Comparison of ENCODE assay signal across 7 cellular contexts in the genomic region with DNA sequence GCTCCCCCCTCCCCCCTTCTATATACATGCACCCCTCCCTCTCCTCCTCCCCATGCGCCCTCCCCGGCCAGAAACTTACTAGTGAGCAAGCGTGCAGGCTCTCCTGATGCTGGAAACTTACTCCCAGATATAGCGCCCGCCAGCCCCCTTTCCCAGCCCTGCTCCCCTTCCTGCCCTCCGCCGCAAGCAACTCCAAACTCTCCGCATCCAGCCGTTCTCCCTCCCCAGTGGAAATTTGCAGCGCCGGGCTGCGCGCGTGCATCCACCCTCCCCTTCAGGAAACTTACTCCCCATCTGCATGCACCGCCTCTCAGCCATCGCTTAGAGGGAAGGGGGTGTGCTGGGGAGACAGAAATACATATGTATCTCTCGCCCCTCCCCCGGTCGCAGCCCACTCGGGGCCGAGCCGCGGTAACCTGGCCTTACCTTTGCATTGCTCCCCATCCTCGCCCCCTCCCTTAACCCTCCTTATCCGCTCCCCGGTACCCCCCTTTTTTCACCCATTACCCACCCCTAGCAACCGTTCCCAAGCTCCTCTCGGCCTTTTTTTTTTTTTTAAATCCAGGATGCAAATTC. TPM values are rescaled to one million over a fixed set of nuclear protein-coding genes. Genes with fewer than 3 reads are reported as not detected.
DNase-seq lines count a peak whose midpoint lies in the region; ATAC-seq and TF ChIP-seq lines count a peak whose summit lies in the region.

A gene with protein sequence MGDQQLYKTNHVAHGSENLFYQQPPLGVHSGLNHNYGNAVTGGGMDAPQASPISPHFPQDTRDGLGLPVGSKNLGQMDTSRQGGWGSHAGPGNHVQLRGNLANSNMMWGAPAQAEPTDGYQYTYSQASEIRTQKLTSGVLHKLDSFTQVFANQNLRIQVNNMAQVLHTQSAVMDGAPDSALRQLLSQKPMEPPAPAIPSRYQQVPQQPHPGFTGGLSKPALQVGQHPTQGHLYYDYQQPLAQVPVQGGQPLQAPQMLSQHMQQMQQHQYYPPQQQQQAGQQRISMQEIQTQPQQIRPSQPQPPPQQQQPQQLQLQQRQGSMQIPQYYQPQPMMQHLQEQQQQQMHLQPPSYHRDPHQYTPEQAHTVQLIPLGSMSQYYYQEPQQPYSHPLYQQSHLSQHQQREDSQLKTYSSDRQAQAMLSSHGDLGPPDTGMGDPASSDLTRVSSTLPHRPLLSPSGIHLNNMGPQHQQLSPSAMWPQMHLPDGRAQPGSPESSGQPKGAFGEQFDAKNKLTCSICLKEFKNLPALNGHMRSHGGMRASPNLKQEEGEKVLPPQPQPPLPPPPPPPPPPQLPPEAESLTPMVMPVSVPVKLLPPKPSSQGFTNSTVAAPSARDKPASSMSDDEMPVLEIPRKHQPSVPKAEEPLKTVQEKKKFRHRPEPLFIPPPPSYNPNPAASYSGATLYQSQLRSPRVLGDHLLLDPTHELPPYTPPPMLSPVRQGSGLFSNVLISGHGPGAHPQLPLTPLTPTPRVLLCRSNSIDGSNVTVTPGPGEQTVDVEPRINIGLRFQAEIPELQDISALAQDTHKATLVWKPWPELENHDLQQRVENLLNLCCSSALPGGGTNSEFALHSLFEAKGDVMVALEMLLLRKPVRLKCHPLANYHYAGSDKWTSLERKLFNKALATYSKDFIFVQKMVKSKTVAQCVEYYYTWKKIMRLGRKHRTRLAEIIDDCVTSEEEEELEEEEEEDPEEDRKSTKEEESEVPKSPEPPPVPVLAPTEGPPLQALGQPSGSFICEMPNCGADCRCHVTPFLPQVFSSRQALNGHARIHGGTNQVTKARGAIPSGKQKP (N-terminal part only) (minus strand): TSS at position 332 of the 576 bp plus-strand sequence. CDS start 182,336 bp downstream, outside the sequence.

- H3K27me3 ChIP-seq in Loucy (ENCODE audit: insufficient read depth, low read length, poor library complexity, severe bottlenecking) (no peaks in the 10 kb centered on the region), gastroesophageal sphincter (no peaks in the 10 kb centered on the region), neuronal stem cell (ENCODE audit: control insufficient read depth in 3 of 3, insufficient read depth in 3 of 3, low read depth in 1 of 3, low read length in 3 of 3) (no peaks in the 10 kb centered on the region), uterus (no peaks in the 10 kb centered on the region)

- H2BK5ac ChIP-seq in neuronal stem cell (ENCODE audit: low read length), result peak within 1 kb of the TSS; percentile 100

- peaks cover 3% of the 10 kb centered on the region for H3K36me3 Mint-ChIP-seq in activated naive CD4-positive, alpha-beta T cell treated with anti-CD3 and anti-CD28 coated beads for 36 hours (ENCODE audit: low read depth)

- peak within 1 kb of the TSS; percentile 100 for H2BK120ac ChIP-seq in neuronal stem cell (ENCODE audit: low read depth, low read length)

- H2BK12ac ChIP-seq in neuronal stem cell (ENCODE audit: low read length), result peak within 1 kb of the TSS; percentile 93

- TF ChIP-seq CTCF in Loucy (conservative IDR thresholded peaks at IDR 0.05; ENCODE audit: low read length) (no peak), RWPE1 (conservative IDR thresholded peaks at IDR 0.05; ENCODE audit: low read depth) (no peak), gastroesophageal sphincter (IDR thresholded peaks at IDR 0.05) (no peak), uterus (IDR thresholded peaks at IDR 0.05) (no peak)

- CTCF ChIA-PET in RWPE1 (lab: Yijun Ruan, JAX), result no interaction called here
- CTCF ChIA-PET in activated naive CD4-positive, alpha-beta T cell treated with anti-CD3 and anti-CD28 coated beads for 36 hours (lab: Charles Lee), result interaction anchor here (0.9 to 2.8 kb wide), 2 partner anchors 80 to 96 kb away, joined by 3 to 14 read pairs; no protein-coding TSS in a partner anchor

- peaks cover 25% of the 10 kb centered on the region for H4K20me1 ChIP-seq in Loucy (ENCODE audit: insufficient read depth, low read length, poor library complexity, severe bottlenecking)

- H3K27ac ChIP-seq in RWPE1 (peak within 1 kb of the TSS; percentile 98), gastroesophageal sphincter (peak within 1 kb of the TSS; percentile 56 to 95 (median 89)), neuronal stem cell (replicated peaks; ENCODE audit: low read length) (peak within 1 kb of the TSS; percentile 98), uterus (peak within 1 kb of the TSS; percentile 83 to 93)

- H3K4ac ChIP-seq in neuronal stem cell (ENCODE audit: low read length), result peak within 1 kb of the TSS; percentile 97

- H3K9me3 ChIP-seq in Loucy (ENCODE audit: insufficient read depth, low read depth, low read length) (no peaks in the 10 kb centered on the region), gastroesophageal sphincter (no peaks in the 10 kb centered on the region), neuronal stem cell (replicated peaks in 1 of 2; ENCODE audit: control insufficient read depth in 2 of 2, insufficient read depth in 1 of 2, low read depth in 1 of 2, low read length in 2 of 2) (no peaks in the 10 kb centered on the region), uterus (no peaks in the 10 kb centered on the region)

- peak within 1 kb of the TSS; percentile 99 for H3K14ac ChIP-seq in neuronal stem cell (ENCODE audit: low read length)

- H3K4me2 ChIP-seq in Loucy (ENCODE audit: low read depth, low read length, poor library complexity, severe bottlenecking) (peak within 1 kb of the TSS; percentile 86), neuronal stem cell (ENCODE audit: insufficient read depth, low read length, poor library complexity, severe bottlenecking) (peak within 1 kb of the TSS; percentile 98)

- H2BK15ac ChIP-seq in neuronal stem cell (ENCODE audit: low read length), result peak within 1 kb of the TSS; percentile 99

- ATAC-seq in GM18909 (IDR thresholded peaks at IDR 0.05; ENCODE audit: poor library complexity, unreplicated experiment) (peak; percentile 39), gastroesophageal sphincter (peak; percentile 24)

- peak within 1 kb of the TSS; percentile 88 for H3K4me3 Mint-ChIP-seq in activated naive CD4-positive, alpha-beta T cell treated with anti-CD3 and anti-CD28 coated beads for 36 hours

- H3K9me2 ChIP-seq in Loucy (replicated peaks; ENCODE audit: low read depth, low read length), result no peaks in the 10 kb centered on the region

- peaks cover 48% of the 10 kb centered on the region for H3K79me2 ChIP-seq in Loucy (ENCODE audit: insufficient read depth, low read length)

- peak within 1 kb of the TSS; percentile 55 for H4K8ac ChIP-seq in neuronal stem cell (ENCODE audit: low read depth, low read length)

- H2AK5ac ChIP-seq in neuronal stem cell (ENCODE audit: low read depth, low read length), result peak within 1 kb of the TSS; percentile 100

- peak within 1 kb of the TSS; percentile 99 for H4K91ac ChIP-seq in neuronal stem cell (ENCODE audit: low read depth, low read length, poor library complexity)

- TF ChIP-seq EP300 in gastroesophageal sphincter (IDR thresholded peaks at IDR 0.05), result no peak

- 0 to 1% methylated on average over 22 to 24 of the region's 28 CpGs for WGBS in gastroesophageal sphincter (ENCODE audit: low coverage in 1 of 2), 2 donors
- WGBS in neuronal stem cell (ENCODE audit: extremely low coverage in 2 of 2, insufficient read length in 2 of 2, insufficient replicate concordance in 1 of 2), 2 donors, result no CpG with 5 or more reads among the region's 28 CpGs

- H3K9ac ChIP-seq in Loucy (ENCODE audit: low read depth, low read length, poor library complexity, severe bottlenecking) (peak within 1 kb of the TSS; percentile 93), neuronal stem cell (ENCODE audit: low read depth, low read length, poor library complexity) (peak within 1 kb of the TSS; percentile 100)

- intact Hi-C loops in activated naive CD4-positive, alpha-beta T cell treated with anti-CD3 and anti-CD28 coated beads for 36 hours (cut with micrococcal nuclease), result loop anchor here (1.0 to 10.0 kb wide), 8 partner anchors 49 to 667 kb away; a partner anchor contains a TSS
- intact Hi-C loops in uterus (cut with DNase I; ENCODE audit: low total_unique reads), result no loop called here

- DNase-seq in RWPE1 (ENCODE audit: low spot score) (peak; percentile 89), neuronal stem cell (ENCODE audit: low spot score) (peak; percentile 83), uterus (peak; percentile 62 to 66)
- peak; percentile 58 for DNase-seq in activated naive CD4-positive, alpha-beta T cell treated with anti-CD3 and anti-CD28 coated beads for 36 hours

- no peaks in the 10 kb centered on the region for H3K36me3 ChIP-seq in Loucy (ENCODE audit: insufficient read depth, low read length)
- H3K36me3 ChIP-seq in gastroesophageal sphincter, result no peaks in the 10 kb centered on the region
- H3K36me3 ChIP-seq in neuronal stem cell (replicated peaks in 1 of 2; ENCODE audit: control insufficient read depth in 2 of 2, insufficient read depth in 2 of 2, low read length in 2 of 2), result peaks cover 0 to 3% of the 10 kb centered on the region in 2 donors
- no peaks in the 10 kb centered on the region for H3K36me3 ChIP-seq in uterus

- H3K4me1 ChIP-seq in Loucy (ENCODE audit: insufficient read depth, low read length, poor library complexity, severe bottlenecking) (peaks cover 41% of the 10 kb centered on the region), gastroesophageal sphincter (peaks cover 0 to 53% (median 5%) of the 10 kb centered on the region in 3 donors), neuronal stem cell (ENCODE audit: control insufficient read depth in 2 of 2, insufficient read depth in 1 of 2, low read depth in 1 of 2, low read length in 2 of 2) (peaks cover 11 to 22% of the 10 kb centered on the region in 2 donors), uterus (no peaks in the 10 kb centered on the region)

- no peaks in the 10 kb centered on the region for H3F3A ChIP-seq in Loucy (ENCODE audit: low read depth)

- H2AFZ ChIP-seq in Loucy (ENCODE audit: low read length) (peak within 1 kb of the TSS; percentile 90), neuronal stem cell (ENCODE audit: low read length) (peak within 1 kb of the TSS; percentile 93)

- no peaks in the 10 kb centered on the region for H3K9me3 Mint-ChIP-seq in activated naive CD4-positive, alpha-beta T cell treated with anti-CD3 and anti-CD28 coated beads for 36 hours

- H3K4me3 ChIP-seq in Loucy (ENCODE audit: low read length, poor library complexity, severe bottlenecking) (peak within 1 kb of the TSS; percentile 83), gastroesophageal sphincter (peak within 1 kb of the TSS; percentile 56 to 91), neuronal stem cell (ENCODE audit: low read length in 2 of 2) (peak within 1 kb of the TSS; percentile 69 to 99), uterus (peak within 1 kb of the TSS; percentile 79 to 81)

- H3K27me3 Mint-ChIP-seq in activated naive CD4-positive, alpha-beta T cell treated with anti-CD3 and anti-CD28 coated beads for 36 hours (ENCODE audit: low read depth), result peaks cover 7% of the 10 kb centered on the region

- H3K23ac ChIP-seq in neuronal stem cell (ENCODE audit: low read depth, low read length, poor library complexity), result peak within 1 kb of the TSS; percentile 77

- peaks cover 2% of the 10 kb centered on the region for H3K79me1 ChIP-seq in neuronal stem cell (ENCODE audit: low read depth, low read length)

- no peak for TF ChIP-seq POLR2A in gastroesophageal sphincter (IDR thresholded peaks at IDR 0.05)
- peak in 1 of 2 donors; percentile 9 for TF ChIP-seq POLR2A in uterus (IDR thresholded peaks at IDR 0.05)

- POLR2A ChIA-PET in RWPE1 (lab: Yijun Ruan, JAX; ENCODE audit: low non-redundant PET), result interaction anchor here (0.5 to 1.5 kb wide), 4 partner anchors 48 to 228 kb away, joined by 3 to 8 read pairs (median 4); no protein-coding TSS in a partner anchor

- H3K27ac Mint-ChIP-seq in activated naive CD4-positive, alpha-beta T cell treated with anti-CD3 and anti-CD28 coated beads for 36 hours, result peak within 1 kb of the TSS; percentile 81

- peaks cover 36% of the 10 kb centered on the region for H3K4me1 Mint-ChIP-seq in activated naive CD4-positive, alpha-beta T cell treated with anti-CD3 and anti-CD28 coated beads for 36 hours (ENCODE audit: low read depth)

- peak within 1 kb of the TSS; percentile 100 for H3K18ac ChIP-seq in neuronal stem cell (ENCODE audit: low read length)

RNA-seq across cellular contexts. Expression of the gene that starts here (rescaled TPM):
- total RNA-seq in activated naive CD4-positive, alpha-beta T cell treated with anti-CD3 and anti-CD28 coated beads for 36 hours, result 1 to 10 TPM; 6.7 to 6.9 TPM
- total RNA-seq in gastroesophageal sphincter (1 to 10 TPM; 3.2 to 7.4 (median 5.4) TPM), uterus (10 to 100 TPM in 2 of 4 donors, 1 to 10 TPM in 2; 3.3 to 16.3 (median 7.2) TPM)
- polyA plus RNA-seq in neuronal stem cell (2013, experiment 1 of 2), result 13.6 TPM
- 14.1 TPM for polyA plus RNA-seq in neuronal stem cell (2013, experiment 2 of 2)

Comparison
In these comparisons a context has a peak if more than half of its experiments do, and no peak if none do; other contexts are left out.
1. Peak in every context shown above with its lines: DNase-seq, ATAC-seq, H3K4me3 ChIP-seq and H3K27ac ChIP-seq.